In the genomic region with DNA sequence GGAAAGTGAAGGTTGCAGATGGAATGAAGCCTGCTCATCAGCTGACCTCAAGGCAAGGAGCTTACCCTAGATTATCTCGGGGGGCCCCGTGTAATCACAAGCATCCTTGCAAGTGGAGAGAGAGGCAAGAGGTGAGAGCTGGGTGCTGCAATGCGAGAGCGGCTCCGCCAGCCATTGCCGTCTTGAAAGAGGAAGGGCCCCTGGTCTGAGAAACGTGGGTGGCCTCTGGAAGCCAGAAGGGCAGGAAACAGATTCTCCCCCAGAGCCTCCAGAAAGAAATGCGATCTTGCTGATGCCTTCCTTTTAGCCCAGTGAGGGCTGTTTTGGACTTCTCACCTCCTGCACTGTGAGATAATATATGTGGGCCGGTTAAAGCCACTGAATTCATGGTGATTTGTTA, we compare ENCODE assay signal across 11 cellular contexts.
DNase-seq lines count a peak whose midpoint lies in the region; ATAC-seq and TF ChIP-seq lines count a peak whose summit lies in the region.
"Had no signal": no experiment of that assay in that cellular context is flagged by ENCODE, and none has a peak within 500 bp of the region (broad histone marks: within the 10 kb centered on the region; RNA-seq: fewer than 3 reads in every experiment).

No MANE protein-coding gene starts in this region.

- no peaks in the 10 kb centered on the region for H3K9me2 ChIP-seq in Karpas-422 (replicated peaks; ENCODE audit: insufficient read depth, low read length)

- DNase-seq in Ammon's horn (ENCODE audit: low spot score) (peak; percentile 43), choroid plexus epithelial cell (ENCODE audit: low read depth) (peak; percentile 37), Karpas-422 (no peak)
- DNase-seq in stimulated activated CD4-positive, alpha-beta T cell treated with anti-CD3 and anti-CD28 coated beads, Interleukin-12 subunit alpha, Interleukin-12 subunit beta, amount 100 ng/mL, for 4 hours = no peak
- DNase-seq: activated CD4-positive, CD25-positive, alpha-beta regulatory T cell; NCI-H2171 treated with DMSO at 0.1 percent for 48 hours had no signal

- H4K20me1 ChIP-seq in Karpas-422 (ENCODE audit: insufficient read depth, low read depth, low read length) = no peaks in the 10 kb centered on the region

- H3K27ac ChIP-seq in KOPT-K1 (ENCODE audit: low read depth, low read length, poor library complexity, severe bottlenecking) (peak overlapping the region; percentile 7), mesodermal cell (ENCODE audit: low read depth, low read length, severe bottlenecking) (peak overlapping the region; percentile 96), Karpas-422 (ENCODE audit: low read length) (no peak overlapping the region)
- H3K27ac ChIP-seq: thoracic aorta had no signal

- no peak for TF ChIP-seq CTCF in choroid plexus epithelial cell (conservative IDR thresholded peaks at IDR 0.05; ENCODE audit: low read depth, low read length)

- H3K4me2 ChIP-seq in Karpas-422 (ENCODE audit: low read depth, low read length, poor library complexity, severe bottlenecking) = no peak overlapping the region

- WGBS in mesodermal cell (ENCODE audit: insufficient coverage in 2 of 2), 2 experiments = 67 to 68% methylated on average over 7 to 8 of the region's 9 CpGs

- ATAC-seq in esophagus mucosa (no peak), GM21526 (IDR thresholded peaks at IDR 0.05; ENCODE audit: low FRiP score, unreplicated experiment) (no peak)

- no peak overlapping the region for H2AFZ ChIP-seq in Karpas-422 (ENCODE audit: low read length)

- H3K4me3 ChIP-seq in choroid plexus epithelial cell (ENCODE audit: low read depth, low read length) (no peak overlapping the region), mesodermal cell (ENCODE audit: extremely low read depth, insufficient read depth, low read length, poor library complexity, severe bottlenecking) (no peak overlapping the region), Karpas-422 (ENCODE audit: low read length) (no peak overlapping the region)
- H3K4me3 ChIP-seq: thoracic aorta had no signal

- H3K4me1 ChIP-seq in mesodermal cell (ENCODE audit: control insufficient read depth, insufficient read depth, low read length, poor library complexity, severe bottlenecking) = peaks cover 8% of the 10 kb centered on the region
- H3K4me1 ChIP-seq in Karpas-422 (ENCODE audit: low read length) = no peaks in the 10 kb centered on the region

- no peak overlapping the region for H3K9ac ChIP-seq in Karpas-422 (ENCODE audit: low read length)

- H3K9me3 ChIP-seq in KOPT-K1 (ENCODE audit: insufficient read depth, low read length, poor library complexity, severe bottlenecking) (no peaks in the 10 kb centered on the region), mesodermal cell (ENCODE audit: control insufficient read depth, low read length) (no peaks in the 10 kb centered on the region), Karpas-422 (ENCODE audit: low read length) (no peaks in the 10 kb centered on the region)
- H3K9me3 ChIP-seq: thoracic aorta had no signal

- H3K79me2 ChIP-seq in Karpas-422 (ENCODE audit: low read length) = no peaks in the 10 kb centered on the region

- no peaks in the 10 kb centered on the region for H3K27me3 ChIP-seq in Karpas-422 (ENCODE audit: low read length)

- H3K36me3 ChIP-seq in KOPT-K1 (ENCODE audit: insufficient read depth, low read length) = no peaks in the 10 kb centered on the region
- no peaks in the 10 kb centered on the region for H3K36me3 ChIP-seq in mesodermal cell (ENCODE audit: control insufficient read depth, insufficient read depth, low read length)
- no peaks in the 10 kb centered on the region for H3K36me3 ChIP-seq in Karpas-422 (ENCODE audit: insufficient read depth, low read length)
- H3K36me3 ChIP-seq: thoracic aorta had no signal

Comparison
In these comparisons a context has a peak if more than half of its experiments do, and no peak if none do; other contexts are left out.
1. DNase-seq: peak in Ammon's horn (single experiment) and choroid plexus epithelial cell (single experiment); none in stimulated activated CD4-positive, alpha-beta T cell treated with anti-CD3 and anti-CD28 coated beads, Interleukin-12 subunit alpha, Interleukin-12 subunit beta, amount 100 ng/mL, for 4 hours (single experiment) and Karpas-422 (single experiment).